ENCODE assay signal across 11 cellular contexts in genomic region chr20:56200456-56200855, GRCh38. TPM values are rescaled to one million over a fixed set of nuclear protein-coding genes. Genes with fewer than 3 reads are reported as not detected.
DNase-seq lines count a peak whose midpoint lies in the region; ATAC-seq, FAIRE-seq and TF ChIP-seq lines count a peak whose summit lies in the region.
"Had no signal": no experiment of that assay in that cellular context is flagged by ENCODE, and none has a peak within 500 bp of the region (broad histone marks: within the 10 kb centered on the region; RNA-seq: fewer than 3 reads in every experiment).

No MANE protein-coding gene starts in this region.

- no peaks in the 10 kb centered on the region for H4K20me1 ChIP-seq in PC-9 (ENCODE audit: insufficient read depth)

- DNase-seq in CMK (ENCODE audit: low read depth) (peak; percentile 43), H54 (ENCODE audit: insufficient read length, low spot score) (peak; percentile 6), PC-9 (no peak), fibroblast of villous mesenchyme (ENCODE audit: low read depth) (no peak), CD14-positive monocyte (ENCODE audit: low spot score) (no peak)
- no peak for DNase-seq in CD4-positive, alpha-beta memory T cell

- no peak for TF ChIP-seq POLR2A in H54 (IDR thresholded peaks at IDR 0.05; ENCODE audit: low read depth, low read length)

- peaks cover 12% of the 10 kb centered on the region for H3K9me3 ChIP-seq in PC-9 (ENCODE audit: insufficient read depth, low read depth)
- peaks cover 0 to 9% of the 10 kb centered on the region in 2 donors for H3K9me3 ChIP-seq in CD4-positive, alpha-beta memory T cell (ENCODE audit: control insufficient read depth in 1 of 2, low read length in 2 of 2)

- no peaks in the 10 kb centered on the region for H3K79me2 ChIP-seq in PC-9 (ENCODE audit: low read depth)

- no peak overlapping the region for H2AFZ ChIP-seq in PC-9

- BruUV-seq in PC-9 (replicated peaks; lab: Mats Ljungman, UMichigan) = no TSS peak

- FAIRE-seq in H54 (lab: Jason Lieb, UNC) = no peak

- H3K4me2 ChIP-seq in PC-9 = no peak overlapping the region

- CTCF ChIA-PET in PC-9 (lab: Charles Lee) = interaction anchor here (0.6 kb wide), 1 partner anchor 779 kb away, joined by 3 read pairs; no protein-coding TSS in a partner anchor
- CTCF ChIA-PET in CD4-positive, alpha-beta memory T cell (lab: Charles Lee; ENCODE audit: partially characterized antibody) = no interaction called here

- intact Hi-C loops in PC-9 (cut with micrococcal nuclease; ENCODE audit: unreplicated experiment) (no loop called here), CD14-positive monocyte (cut with micrococcal nuclease) (no loop called here)
- intact Hi-C loops in CD4-positive, alpha-beta memory T cell (cut with micrococcal nuclease) = no loop called here

- no peaks in the 10 kb centered on the region for H3K27me3 ChIP-seq in PC-9 (ENCODE audit: insufficient read depth, low read depth)
- H3K27me3 ChIP-seq in CD4-positive, alpha-beta memory T cell (ENCODE audit: insufficient read depth, low read length) = no peaks in the 10 kb centered on the region
- H3K27me3 ChIP-seq: ascending aorta had no signal

- H3K4me1 Mint-ChIP-seq in CD4-positive, alpha-beta memory T cell = no peaks in the 10 kb centered on the region
- no peaks in the 10 kb centered on the region for H3K4me1 Mint-ChIP-seq in CD14-positive monocyte

- H3K36me3 ChIP-seq in PC-9 (ENCODE audit: low read depth) = no peaks in the 10 kb centered on the region
- no peaks in the 10 kb centered on the region for H3K36me3 ChIP-seq in CD4-positive, alpha-beta memory T cell (ENCODE audit: insufficient read depth, low read length)
- H3K36me3 ChIP-seq: ascending aorta, thoracic aorta had no signal

- ATAC-seq in HG02642 (IDR thresholded peaks at IDR 0.05; ENCODE audit: poor library complexity, unreplicated experiment) = no peak
- no peak for ATAC-seq in GM18867 (IDR thresholded peaks at IDR 0.05; ENCODE audit: unreplicated experiment)

- peak overlapping the region in 1 of 7 donors; percentile 0 for H3K27ac Mint-ChIP-seq in CD4-positive, alpha-beta memory T cell
- no peak overlapping the region for H3K27ac Mint-ChIP-seq in CD14-positive monocyte

- H3K9me3 Mint-ChIP-seq in CD4-positive, alpha-beta memory T cell = peaks cover 2 to 39% (median 25%) of the 10 kb centered on the region in 8 donors
- peaks cover 15 to 23% (median 20%) of the 10 kb centered on the region in 7 donors for H3K9me3 Mint-ChIP-seq in CD14-positive monocyte

- no peak overlapping the region for H3K27ac ChIP-seq in PC-9
- H3K27ac ChIP-seq in CD4-positive, alpha-beta memory T cell (ENCODE audit: low read depth, low read length) = no peak overlapping the region
- H3K27ac ChIP-seq: ascending aorta, SK-N-MC, thoracic aorta had no signal

- no peak overlapping the region for H3K4me3 Mint-ChIP-seq in CD4-positive, alpha-beta memory T cell
- no peak overlapping the region for H3K4me3 Mint-ChIP-seq in CD14-positive monocyte

- H3K9me2 ChIP-seq in PC-9 (ENCODE audit: insufficient read depth) = no peaks in the 10 kb centered on the region

- TF ChIP-seq CTCF in PC-9 (conservative IDR thresholded peaks at IDR 0.05) = peak; percentile 65
- TF ChIP-seq CTCF in fibroblast of villous mesenchyme (IDR thresholded peaks at IDR 0.05; ENCODE audit: insufficient read depth, low read depth, low read length) = peak; percentile 29
- TF ChIP-seq CTCF in CD14-positive monocyte (IDR thresholded peaks at IDR 0.05) = no peak

- no peaks in the 10 kb centered on the region for H3K4me1 ChIP-seq in PC-9 (replicated peaks; ENCODE audit: insufficient read depth)
- no peaks in the 10 kb centered on the region for H3K4me1 ChIP-seq in CD4-positive, alpha-beta memory T cell (ENCODE audit: insufficient read depth, low read length)
- H3K4me1 ChIP-seq: ascending aorta had no signal

- peaks cover 0 to 1% of the 10 kb centered on the region in 2 donors for H3K27me3 Mint-ChIP-seq in CD4-positive, alpha-beta memory T cell
- no peaks in the 10 kb centered on the region for H3K27me3 Mint-ChIP-seq in CD14-positive monocyte (ENCODE audit: low read depth in 3 of 3)

- H3K36me3 Mint-ChIP-seq in CD4-positive, alpha-beta memory T cell = no peaks in the 10 kb centered on the region
- H3K36me3 Mint-ChIP-seq in CD14-positive monocyte = no peaks in the 10 kb centered on the region

- no peak overlapping the region for H3K4me3 ChIP-seq in PC-9
- H3K4me3 ChIP-seq in fibroblast of villous mesenchyme (ENCODE audit: low read depth, low read length) = no peak overlapping the region
- H3K4me3 ChIP-seq in CD4-positive, alpha-beta memory T cell (ENCODE audit: low read length in 2 of 2) = no peak overlapping the region
- H3K4me3 ChIP-seq: ascending aorta, SK-N-MC, thoracic aorta had no signal

- POLR2A ChIA-PET in PC-9 (lab: Charles Lee; ENCODE audit: unreplicated experiment) = no interaction called here
- POLR2A ChIA-PET in CD4-positive, alpha-beta memory T cell (lab: Charles Lee; ENCODE audit: partially characterized antibody) = no interaction called here

- H3F3A ChIP-seq in PC-9 (ENCODE audit: insufficient read depth, low read depth) = no peaks in the 10 kb centered on the region; the same call in 1 of the 2 replicates

RNA-seq across cellular contexts. Expression of gene MC3R, which starts 48.1 kb away (rescaled TPM):
- total RNA-seq in PC-9 (2021) (not detected in 2 replicates), fibroblast of villous mesenchyme (not detected in 2 replicates)
- total RNA-seq in CD4-positive, alpha-beta memory T cell = not detected
- not detected for polyA plus RNA-seq in CD4-positive, alpha-beta memory T cell
- not detected for polyA plus RNA-seq in CD14-positive monocyte
- total RNA-seq: ascending aorta, thoracic aorta had no signal

Comparison
In these comparisons a context has a peak if more than half of its experiments do, and no peak if none do; other contexts are left out.
1. DNase-seq: peak in CMK (single experiment) and H54 (single experiment); none in PC-9 (0 of 2), fibroblast of villous mesenchyme (single experiment), CD4-positive, alpha-beta memory T cell (0 of 5) and CD14-positive monocyte (single experiment).